In genomic region chr17:35766903-35767510, GRCh38 we compare ENCODE assay signal across 9 cellular contexts. TPM values are rescaled to one million over a fixed set of nuclear protein-coding genes. Genes with fewer than 3 reads are reported as not detected.
DNase-seq lines count a peak whose midpoint lies in the region; ATAC-seq and TF ChIP-seq lines count a peak whose summit lies in the region.
"Had no signal": no experiment of that assay in that cellular context is flagged by ENCODE, and none has a peak within 500 bp of the region (broad histone marks: within the 10 kb centered on the region; RNA-seq: fewer than 3 reads in every experiment).

No MANE protein-coding gene starts in this region.

- no peak overlapping the region for H2BK120ac ChIP-seq in mesenchymal stem cell (ENCODE audit: low read depth, low read length)

- H3K9me3 ChIP-seq in mesenchymal stem cell (ENCODE audit: control insufficient read depth, low read length), result no peaks in the 10 kb centered on the region

- no peak overlapping the region for H3K4me3 Mint-ChIP-seq in T-helper 2 cell treated with Interferon-gamma antibody and Interleukin-4, amounts not matched to agents 5 μg/mL and 100 μg/mL, for 36 hours
- H3K4me3 Mint-ChIP-seq: activated naive CD4-positive, alpha-beta T cell treated with anti-CD3 and anti-CD28 coated beads, Interleukin-2, amount 50 U/mL, for 24 hours had no signal

- no peak overlapping the region for H3K4me3 ChIP-seq in mesenchymal stem cell (ENCODE audit: insufficient read depth in 1 of 2, low read depth in 1 of 2, low read length in 2 of 2)

- peak overlapping the region in 1 of 2 experiments; percentile 45 for H2BK12ac ChIP-seq in mesenchymal stem cell (ENCODE audit: low read length in 2 of 2)

- no peak overlapping the region for H3K14ac ChIP-seq in mesenchymal stem cell (ENCODE audit: low read length in 2 of 2)

- ATAC-seq in Right ventricle myocardium superior (ENCODE audit: poor library complexity), result peak; percentile 30
- ATAC-seq in left cardiac atrium, result no peak
- no peak for ATAC-seq in GM18505 (IDR thresholded peaks at IDR 0.05; ENCODE audit: unreplicated experiment)

- H2BK15ac ChIP-seq in mesenchymal stem cell (ENCODE audit: low read depth, poor library complexity, severe bottlenecking), result no peak overlapping the region

- WGBS in mesenchymal stem cell, result 72% methylated on average over 3 of the region's 7 CpGs

- intact Hi-C loops in Right ventricle myocardium superior (cut with DNase I) (no loop called here), left cardiac atrium (cut with DNase I) (no loop called here)

- peaks cover 7% of the 10 kb centered on the region for H3K4me1 Mint-ChIP-seq in T-helper 2 cell treated with Interferon-gamma antibody and Interleukin-4, amounts not matched to agents 5 μg/mL and 100 μg/mL, for 36 hours (ENCODE audit: low read depth)

- no peak overlapping the region for H3K9ac ChIP-seq in mesenchymal stem cell (ENCODE audit: low read length)

- H4K91ac ChIP-seq in mesenchymal stem cell (ENCODE audit: low read length), result no peak overlapping the region

- H2AK5ac ChIP-seq in mesenchymal stem cell (ENCODE audit: low read length, severe bottlenecking), result no peak overlapping the region

- no peak overlapping the region for H3K27ac ChIP-seq in mesenchymal stem cell (ENCODE audit: low read length, poor library complexity, severe bottlenecking)

- in situ Hi-C loops in T47D (cut with HindIII; ENCODE audit: low pct_unique_long_range_greater_than_20kb, low sequenced_read_pairs), result no loop called here

- H3K18ac ChIP-seq in mesenchymal stem cell (ENCODE audit: low read depth in 1 of 2, low read length in 2 of 2), result no peak overlapping the region

- peaks cover 34 to 77% of the 10 kb centered on the region in 2 experiments for H3K27me3 ChIP-seq in mesenchymal stem cell (ENCODE audit: control insufficient read depth in 1 of 2, insufficient read depth in 1 of 2, low read length in 2 of 2)

- no peak overlapping the region for H3K4ac ChIP-seq in mesenchymal stem cell (ENCODE audit: low read depth in 1 of 2, low read length in 2 of 2)

- H3K9me3 Mint-ChIP-seq in T-helper 2 cell treated with Interferon-gamma antibody and Interleukin-4, amounts not matched to agents 5 μg/mL and 100 μg/mL, for 36 hours, result no peaks in the 10 kb centered on the region
- H3K9me3 Mint-ChIP-seq: activated naive CD4-positive, alpha-beta T cell treated with anti-CD3 and anti-CD28 coated beads, Interleukin-2, amount 50 U/mL, for 24 hours had no signal

- H3K4me1 ChIP-seq in mesenchymal stem cell (ENCODE audit: control insufficient read depth, insufficient read depth, low read depth, low read length), result peaks cover 16% of the 10 kb centered on the region

- H3K79me1 ChIP-seq in mesenchymal stem cell (replicated peaks; ENCODE audit: low read length, poor library complexity, severe bottlenecking), result no peaks in the 10 kb centered on the region

- H3K27ac Mint-ChIP-seq in T-helper 2 cell treated with Interferon-gamma antibody and Interleukin-4, amounts not matched to agents 5 μg/mL and 100 μg/mL, for 36 hours, result no peak overlapping the region
- H3K27ac Mint-ChIP-seq: activated naive CD4-positive, alpha-beta T cell treated with anti-CD3 and anti-CD28 coated beads, Interleukin-2, amount 50 U/mL, for 24 hours had no signal

- TF ChIP-seq POLR2A in GM18505 (IDR thresholded peaks at IDR 0.05; ENCODE audit: borderline replicate concordance, extremely low read depth, insufficient read depth, insufficient read length), result no peak

- H3K23ac ChIP-seq in mesenchymal stem cell (ENCODE audit: low read length in 2 of 2), result no peak overlapping the region

- H2BK5ac ChIP-seq in mesenchymal stem cell (ENCODE audit: low read depth, low read length, poor library complexity, severe bottlenecking), result no peak overlapping the region

- no peak overlapping the region for H4K8ac ChIP-seq in mesenchymal stem cell (ENCODE audit: low read length)

- peaks cover 13% of the 10 kb centered on the region for H3K27me3 Mint-ChIP-seq in T-helper 2 cell treated with Interferon-gamma antibody and Interleukin-4, amounts not matched to agents 5 μg/mL and 100 μg/mL, for 36 hours (ENCODE audit: low read depth)
- H3K27me3 Mint-ChIP-seq: activated naive CD4-positive, alpha-beta T cell treated with anti-CD3 and anti-CD28 coated beads, Interleukin-2, amount 50 U/mL, for 24 hours had no signal

- no peaks in the 10 kb centered on the region for H3K36me3 ChIP-seq in mesenchymal stem cell (ENCODE audit: control insufficient read depth in 1 of 2, insufficient read depth in 2 of 2, low read depth in 1 of 2, low read length in 2 of 2)

- H2AFZ ChIP-seq in mesenchymal stem cell (ENCODE audit: low read depth, low read length), result no peak overlapping the region

- H3K36me3 Mint-ChIP-seq in T-helper 2 cell treated with Interferon-gamma antibody and Interleukin-4, amounts not matched to agents 5 μg/mL and 100 μg/mL, for 36 hours (ENCODE audit: low read depth), result no peaks in the 10 kb centered on the region
- H3K36me3 Mint-ChIP-seq: activated naive CD4-positive, alpha-beta T cell treated with anti-CD3 and anti-CD28 coated beads, Interleukin-2, amount 50 U/mL, for 24 hours had no signal

- DNase-seq in Right ventricle myocardium superior (no peak), left cardiac atrium (no peak), NCI-H1694 treated with DMSO at 0.1 percent for 48 hours (lab: John Stamatoyannopoulos, UW) (peak; percentile 67), T47D (ENCODE audit: low read depth in 1 of 2, low spot score in 1 of 2) (peak; percentile 72 to 93), mesenchymal stem cell (peak; percentile 51), NCI-H2081 treated with DMSO at 0.1 percent for 48 hours (lab: John Stamatoyannopoulos, UW) (no peak)
- DNase-seq in T-helper 2 cell treated with Interferon-gamma antibody and Interleukin-4, amounts not matched to agents 5 μg/mL and 100 μg/mL, for 36 hours (ENCODE audit: low spot score), result no peak

- no peak overlapping the region for H3K4me2 ChIP-seq in mesenchymal stem cell (ENCODE audit: low read length, poor library complexity, severe bottlenecking)

RNA-seq across cellular contexts. Expression of gene C17orf50, which starts 6.3 kb away (rescaled TPM):
- total RNA-seq in Right ventricle myocardium superior (not detected), left cardiac atrium (not detected)
- polyA plus RNA-seq in mesenchymal stem cell (2013, experiment 1 of 2), result not detected
- not detected for polyA plus RNA-seq in mesenchymal stem cell (2013, experiment 2 of 2)

RNA-seq across cellular contexts. Expression of gene GAS2L2, which starts 14.0 kb away (rescaled TPM):
- total RNA-seq in Right ventricle myocardium superior, result 0.11 TPM
- 1 to 10 TPM in 1 of 2 donors, under 1 TPM in 1; 0.47 to 1.1 TPM for total RNA-seq in left cardiac atrium
- polyA plus RNA-seq in mesenchymal stem cell (2013, experiment 1 of 2), result not detected
- polyA plus RNA-seq in mesenchymal stem cell (2013, experiment 2 of 2), result not detected

RNA-seq across cellular contexts. Expression of gene MMP28, which starts 28.4 kb away (rescaled TPM):
- total RNA-seq in Right ventricle myocardium superior, result 1.2 TPM
- 10 to 100 TPM in 1 of 2 donors, 1 to 10 TPM in 1; 5.0 to 10.3 TPM for total RNA-seq in left cardiac atrium
- polyA plus RNA-seq in mesenchymal stem cell (2013, experiment 1 of 2), result 4.8 TPM
- 4.7 TPM for polyA plus RNA-seq in mesenchymal stem cell (2013, experiment 2 of 2)

RNA-seq across cellular contexts. Expression of gene RASL10B, which starts 35.6 kb away (rescaled TPM):
- total RNA-seq in Right ventricle myocardium superior (22.3 TPM), left cardiac atrium (10 to 100 TPM; 23.9 to 24.7 TPM)
- polyA plus RNA-seq in mesenchymal stem cell (2013, experiment 1 of 2), result 19.0 TPM
- 18.7 TPM for polyA plus RNA-seq in mesenchymal stem cell (2013, experiment 2 of 2)

RNA-seq across cellular contexts. Expression of gene TAF15, which starts 42.3 kb away (rescaled TPM):
- 94.8 TPM for total RNA-seq in Right ventricle myocardium superior
- 100 to 1,000 TPM in 1 of 2 donors, 10 to 100 TPM in 1; 97.3 to 119 TPM for total RNA-seq in left cardiac atrium
- 77.4 TPM for polyA plus RNA-seq in mesenchymal stem cell (2013, experiment 1 of 2)
- polyA plus RNA-seq in mesenchymal stem cell (2013, experiment 2 of 2), result 77.5 TPM

Comparison
In these comparisons a context has a peak if more than half of its experiments do, and no peak if none do; other contexts are left out.
1. DNase-seq: peak in NCI-H1694 treated with DMSO at 0.1 percent for 48 hours (single experiment), T47D (2 of 2) and mesenchymal stem cell (single experiment); none in Right ventricle myocardium superior (single experiment), left cardiac atrium (single experiment), T-helper 2 cell treated with Interferon-gamma antibody and Interleukin-4, amounts not matched to agents 5 μg/mL and 100 μg/mL, for 36 hours (single experiment) and NCI-H2081 treated with DMSO at 0.1 percent for 48 hours (single experiment).